In genomic region chr5:179534431-179534830, GRCh38 we compare ENCODE assay signal across 10 cellular contexts. TPM values are rescaled to one million over a fixed set of nuclear protein-coding genes. Genes with fewer than 3 reads are reported as not detected.
A peak's percentile ranks its signal among the peaks of the same experiment; 100 is the strongest.
DNase-seq lines count a peak whose midpoint lies in the region; ATAC-seq and TF ChIP-seq lines count a peak whose summit lies in the region.
"Had no signal": no experiment of that assay in that cellular context is flagged by ENCODE, and none has a peak within 500 bp of the region (broad histone marks: within the 10 kb centered on the region; RNA-seq: fewer than 3 reads in every experiment).

No MANE protein-coding gene starts in this region.

- peak overlapping the region in 1 of 4 donors; percentile 9 for H3K4me3 ChIP-seq in tibial nerve

- no peak for DNase-seq in activated naive CD4-positive, alpha-beta T cell (lab: John Stamatoyannopoulos, UW)
- no peak for DNase-seq in activated B cell treated with CpG ODN at 0.5 μM for 24 hours
- DNase-seq in stimulated activated naive B cell treated with anti-CD40 and anti-IgM and Interleukin-4, amounts not matched to agents 10 μg/mL and 1 μg/mL and 100 μg/mL, for 72 hours = no peak
- DNase-seq in NCI-H2081 (lab: John Stamatoyannopoulos, UW) = no peak
- DNase-seq in tibial nerve (ENCODE audit: low spot score in 2 of 2) = no peak
- DNase-seq in COR-L47 (lab: John Stamatoyannopoulos, UW) = no peak
- DNase-seq: NK-92 treated with Interleukin-12 subunit alpha and Interleukin-12 subunit beta, amount 100 ng/mL, for 24 hours had no signal

- no peak overlapping the region for H3K27ac ChIP-seq in tibial nerve
- H3K27ac ChIP-seq: epithelial cell of prostate had no signal

- intact Hi-C loops in activated B cell treated with CpG ODN at 0.5 μM for 24 hours (cut with micrococcal nuclease) = loop anchor here (1.0 kb wide), 2 partner anchors 10 to 16 kb away; partner anchors contain the start of gene RUFY1

- TF ChIP-seq POLR2A in tibial nerve (IDR thresholded peaks at IDR 0.05) = no peak

- H3K27ac Mint-ChIP-seq in activated naive CD4-positive, alpha-beta T cell treated with anti-CD3 and anti-CD28 coated beads, Interleukin-2, amount 50 U/mL, for 24 hours = no peak overlapping the region
- H3K27ac Mint-ChIP-seq in activated B cell treated with CpG ODN at 0.5 μM for 24 hours = peak overlapping the region; percentile 80
- peak overlapping the region; percentile 87 for H3K27ac Mint-ChIP-seq in stimulated activated naive B cell treated with anti-CD40 and anti-IgM and Interleukin-4, amounts not matched to agents 10 μg/mL and 1 μg/mL and 100 μg/mL, for 72 hours

- H3K27me3 ChIP-seq in tibial nerve = peaks cover 0 to 35% of the 10 kb centered on the region in 2 donors

- no peaks in the 10 kb centered on the region for H3K9me3 ChIP-seq in tibial nerve

- no peaks in the 10 kb centered on the region for H3K27me3 Mint-ChIP-seq in activated naive CD4-positive, alpha-beta T cell treated with anti-CD3 and anti-CD28 coated beads, Interleukin-2, amount 50 U/mL, for 24 hours
- H3K27me3 Mint-ChIP-seq in activated B cell treated with CpG ODN at 0.5 μM for 24 hours = no peaks in the 10 kb centered on the region
- no peaks in the 10 kb centered on the region for H3K27me3 Mint-ChIP-seq in stimulated activated naive B cell treated with anti-CD40 and anti-IgM and Interleukin-4, amounts not matched to agents 10 μg/mL and 1 μg/mL and 100 μg/mL, for 72 hours

- ATAC-seq in HG02642 (IDR thresholded peaks at IDR 0.05; ENCODE audit: poor library complexity, unreplicated experiment) (peak; percentile 39), activated B cell treated with CpG ODN at 0.5 μM for 24 hours (ENCODE audit: low read depth) (peak; percentile 33)
- peak; percentile 51 to 61 for ATAC-seq in stimulated activated naive B cell treated with anti-CD40 and anti-IgM and Interleukin-4, amounts not matched to agents 10 μg/mL and 1 μg/mL and 100 μg/mL, for 72 hours (replicated peaks)

- TF ChIP-seq CTCF in activated B cell treated with CpG ODN at 0.5 μM for 24 hours (IDR thresholded peaks at IDR 0.05) (no peak), tibial nerve (IDR thresholded peaks at IDR 0.05) (no peak)

- 86 to 88% methylated on average over 12 of the region's 12 CpGs for WGBS in tibial nerve, 2 donors

- TF ChIP-seq EP300 in tibial nerve (IDR thresholded peaks at IDR 0.05) = no peak

- H3K9me3 Mint-ChIP-seq in activated naive CD4-positive, alpha-beta T cell treated with anti-CD3 and anti-CD28 coated beads, Interleukin-2, amount 50 U/mL, for 24 hours = no peaks in the 10 kb centered on the region
- H3K9me3 Mint-ChIP-seq in activated B cell treated with CpG ODN at 0.5 μM for 24 hours = no peaks in the 10 kb centered on the region
- H3K9me3 Mint-ChIP-seq in stimulated activated naive B cell treated with anti-CD40 and anti-IgM and Interleukin-4, amounts not matched to agents 10 μg/mL and 1 μg/mL and 100 μg/mL, for 72 hours = no peaks in the 10 kb centered on the region

- H3K4me1 Mint-ChIP-seq in activated naive CD4-positive, alpha-beta T cell treated with anti-CD3 and anti-CD28 coated beads, Interleukin-2, amount 50 U/mL, for 24 hours = peaks cover 11% of the 10 kb centered on the region
- peaks cover 35% of the 10 kb centered on the region for H3K4me1 Mint-ChIP-seq in activated B cell treated with CpG ODN at 0.5 μM for 24 hours
- H3K4me1 Mint-ChIP-seq in stimulated activated naive B cell treated with anti-CD40 and anti-IgM and Interleukin-4, amounts not matched to agents 10 μg/mL and 1 μg/mL and 100 μg/mL, for 72 hours = peaks cover 19 to 34% of the 10 kb centered on the region in 2 donors

- H3K4me3 Mint-ChIP-seq in activated naive CD4-positive, alpha-beta T cell treated with anti-CD3 and anti-CD28 coated beads, Interleukin-2, amount 50 U/mL, for 24 hours = peak overlapping the region; percentile 50
- peak overlapping the region; percentile 77 for H3K4me3 Mint-ChIP-seq in activated B cell treated with CpG ODN at 0.5 μM for 24 hours
- H3K4me3 Mint-ChIP-seq in stimulated activated naive B cell treated with anti-CD40 and anti-IgM and Interleukin-4, amounts not matched to agents 10 μg/mL and 1 μg/mL and 100 μg/mL, for 72 hours = peak overlapping the region; percentile 77 to 85

- peaks cover 0 to 8% (median 0%) of the 10 kb centered on the region in 4 donors for H3K4me1 ChIP-seq in tibial nerve

- no peaks in the 10 kb centered on the region for H3K36me3 ChIP-seq in tibial nerve

- peaks cover 4% of the 10 kb centered on the region for H3K36me3 Mint-ChIP-seq in activated naive CD4-positive, alpha-beta T cell treated with anti-CD3 and anti-CD28 coated beads, Interleukin-2, amount 50 U/mL, for 24 hours
- H3K36me3 Mint-ChIP-seq in activated B cell treated with CpG ODN at 0.5 μM for 24 hours (ENCODE audit: low read depth) = no peaks in the 10 kb centered on the region
- peaks cover 0 to 7% of the 10 kb centered on the region in 2 donors for H3K36me3 Mint-ChIP-seq in stimulated activated naive B cell treated with anti-CD40 and anti-IgM and Interleukin-4, amounts not matched to agents 10 μg/mL and 1 μg/mL and 100 μg/mL, for 72 hours

- POLR2A ChIA-PET in activated B cell treated with CpG ODN at 0.5 μM for 24 hours (lab: Charles Lee) = interaction anchor here (0.7 to 6.2 kb wide), 5 partner anchors 10 to 89 kb away, joined by 3 to 63 read pairs (median 5); partner anchors contain the start of gene RUFY1

- CTCF ChIA-PET in activated B cell treated with CpG ODN at 0.5 μM for 24 hours (lab: Charles Lee) = no interaction called here

RNA-seq across cellular contexts. Expression of gene RUFY1, which starts 15.9 kb away (rescaled TPM):
- total RNA-seq in activated B cell treated with CpG ODN at 0.5 μM for 24 hours = 83.0 and 95.8 TPM in 2 replicates
- total RNA-seq in tibial nerve = 10 to 100 TPM; 56.6 to 76.3 (median 71.3) TPM
